ENCODE assay signal across 6 cellular contexts in genomic region chr18:93897-94408, GRCh38. TPM values are rescaled to one million over a fixed set of nuclear protein-coding genes. Genes with fewer than 3 reads are reported as not detected.
"Had no signal": no experiment of that assay in that cellular context is flagged by ENCODE, and none has a peak within 500 bp of the region (broad histone marks: within the 10 kb centered on the region; RNA-seq: fewer than 3 reads in every experiment).

No MANE protein-coding gene starts in this region.

RNA-seq across cellular contexts. Expression of gene TUBB8B, which starts 44.5 kb away (rescaled TPM):
- total RNA-seq: LHCN-M2, MCF 10A, PC-3, Right ventricle myocardium superior, RPMI7951 had no signal
- polyA plus RNA-seq: SK-N-SH had no signal
